Comparison of ENCODE assay signal across 8 cellular contexts in the genomic region with DNA sequence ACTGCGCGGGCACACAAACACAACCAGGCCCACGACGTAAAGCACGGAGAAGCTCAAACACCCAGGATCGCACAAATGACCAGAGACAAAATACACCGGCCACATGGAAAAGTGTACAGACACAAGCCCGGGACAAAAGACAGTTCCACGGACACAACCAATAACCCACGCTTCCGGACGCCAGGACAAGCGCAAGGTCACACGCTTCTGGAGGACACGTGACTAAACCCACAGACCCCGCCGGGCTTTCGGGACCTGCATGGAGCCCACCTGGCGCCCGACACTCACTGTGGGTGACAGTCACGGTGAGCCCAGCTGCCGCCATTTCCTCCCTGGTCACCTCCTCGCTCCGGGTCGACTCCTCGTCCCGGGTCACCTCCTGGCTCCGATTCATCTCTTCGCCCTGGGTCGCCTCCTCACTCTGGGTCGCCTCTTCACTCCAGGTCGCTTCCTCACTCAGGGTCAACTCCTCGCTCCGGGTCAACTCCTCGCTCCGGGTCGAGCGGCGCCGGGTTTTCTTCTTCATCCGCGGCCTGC. TPM values are rescaled to one million over a fixed set of nuclear protein-coding genes. Genes with fewer than 3 reads are reported as not detected.
DNase-seq lines count a peak whose midpoint lies in the region; ATAC-seq and TF ChIP-seq lines count a peak whose summit lies in the region.

No MANE protein-coding gene starts in this region.

- no peaks in the 10 kb centered on the region for H3K27me3 Mint-ChIP-seq in activated CD4-positive, alpha-beta memory T cell treated with anti-CD3 and anti-CD28 coated beads, Interleukin-2, amount 10 ng/mL, durations not matched to agents 7 days and 5 days
- H3K27me3 Mint-ChIP-seq in endodermal cell (ENCODE audit: insufficient read depth): no peaks in the 10 kb centered on the region

- peak overlapping the region; percentile 90 for H3K27ac Mint-ChIP-seq in activated CD4-positive, alpha-beta memory T cell treated with anti-CD3 and anti-CD28 coated beads, Interleukin-2, amount 10 ng/mL, durations not matched to agents 7 days and 5 days
- peak overlapping the region; percentile 53 for H3K27ac Mint-ChIP-seq in endodermal cell

- 0% methylated on average over 33 to 42 of the region's 42 CpGs for WGBS in endodermal cell (ENCODE audit: insufficient coverage in 1 of 2, insufficient read length in 1 of 2), 2 experiments

- H3K27ac ChIP-seq in endodermal cell (ENCODE audit: low read depth, low read length): peak overlapping the region; percentile 45

- no peaks in the 10 kb centered on the region for H3K27me3 ChIP-seq in endodermal cell (ENCODE audit: control insufficient read depth, insufficient read depth, low read length, poor library complexity, severe bottlenecking)

- in situ Hi-C loops in KBM-7 (cut with MboI; ENCODE audit: low pct_unique_long_range_greater_than_20kb, low sequenced_read_pairs): no loop called here

- TF ChIP-seq CTCF in GM12864 (IDR thresholded peaks at IDR 0.05; ENCODE audit: low read depth, low read length, missing control alignments) (no peak), endodermal cell (conservative IDR thresholded peaks at IDR 0.05) (no peak)

- peak; percentile 37 for ATAC-seq in GM21723 (IDR thresholded peaks at IDR 0.05; ENCODE audit: unreplicated experiment)
- peak; percentile 6 for ATAC-seq in stimulated activated naive CD8-positive, alpha-beta T cell treated with anti-CD3 and anti-CD28 coated beads, Interleukin-15, Interleukin-2, amounts not matched to agents 100 U/mL and 50 U/mL, for 24 hours

- CTCF ChIA-PET in activated CD4-positive, alpha-beta memory T cell treated with anti-CD3 and anti-CD28 coated beads, Interleukin-2, amount 10 ng/mL, durations not matched to agents 7 days and 5 days (lab: Charles Lee): interaction anchor here (1.1 to 2.2 kb wide), 3 partner anchors 9 to 97 kb away, joined by 3 to 8 read pairs (median 3); a partner anchor contains a TSS

- peaks cover 83% of the 10 kb centered on the region for H3K36me3 Mint-ChIP-seq in activated CD4-positive, alpha-beta memory T cell treated with anti-CD3 and anti-CD28 coated beads, Interleukin-2, amount 10 ng/mL, durations not matched to agents 7 days and 5 days (ENCODE audit: low read depth)
- H3K36me3 Mint-ChIP-seq in endodermal cell (ENCODE audit: low read depth): peaks cover 32% of the 10 kb centered on the region

- DNase-seq in GM12864 (ENCODE audit: low read depth): no peak
- peak; percentile 46 for DNase-seq in KBM-7
- peak; percentile 56 for DNase-seq in activated CD4-positive, alpha-beta memory T cell treated with anti-CD3 and anti-CD28 coated beads, Interleukin-2, amount 10 ng/mL, durations not matched to agents 7 days and 5 days
- no peak for DNase-seq in endodermal cell
- DNase-seq in mucosa of gallbladder (ENCODE audit: low spot score): peak; percentile 42
- DNase-seq in stimulated activated naive CD8-positive, alpha-beta T cell treated with anti-CD3 and anti-CD28 coated beads, Interleukin-15, Interleukin-2, amounts not matched to agents 100 U/mL and 50 U/mL, for 24 hours: peak; percentile 57
- DNase-seq in DMS114 treated with DMSO at 0.1 percent for 48 hours (lab: John Stamatoyannopoulos, UW; ENCODE audit: unreplicated experiment): no peak

- peak overlapping the region; percentile 92 for H3K4me3 Mint-ChIP-seq in activated CD4-positive, alpha-beta memory T cell treated with anti-CD3 and anti-CD28 coated beads, Interleukin-2, amount 10 ng/mL, durations not matched to agents 7 days and 5 days
- peak overlapping the region; percentile 81 for H3K4me3 Mint-ChIP-seq in endodermal cell

- peaks cover 7% of the 10 kb centered on the region for H3K4me1 ChIP-seq in endodermal cell (ENCODE audit: control insufficient read depth, insufficient read depth, low read length)

- peaks cover 67% of the 10 kb centered on the region for H3K4me1 Mint-ChIP-seq in activated CD4-positive, alpha-beta memory T cell treated with anti-CD3 and anti-CD28 coated beads, Interleukin-2, amount 10 ng/mL, durations not matched to agents 7 days and 5 days
- H3K4me1 Mint-ChIP-seq in endodermal cell: peaks cover 25% of the 10 kb centered on the region

- no peaks in the 10 kb centered on the region for H3K9me3 Mint-ChIP-seq in activated CD4-positive, alpha-beta memory T cell treated with anti-CD3 and anti-CD28 coated beads, Interleukin-2, amount 10 ng/mL, durations not matched to agents 7 days and 5 days
- no peaks in the 10 kb centered on the region for H3K9me3 Mint-ChIP-seq in endodermal cell

- peaks cover 45% of the 10 kb centered on the region for H3K36me3 ChIP-seq in endodermal cell (ENCODE audit: control insufficient read depth, insufficient read depth, low read length)

- H3K9ac ChIP-seq in endodermal cell (ENCODE audit: extremely low read depth, low read length, poor library complexity, severe bottlenecking): peak overlapping the region; percentile 79

- no peaks in the 10 kb centered on the region for H3K9me3 ChIP-seq in endodermal cell (ENCODE audit: control insufficient read depth, low read length)

- POLR2A ChIA-PET in activated CD4-positive, alpha-beta memory T cell treated with anti-CD3 and anti-CD28 coated beads, Interleukin-2, amount 10 ng/mL, durations not matched to agents 7 days and 5 days (lab: Charles Lee): interaction anchor here (1.0 to 4.8 kb wide), 15 partner anchors 9 to 250 kb away, joined by 3 to 51 read pairs (median 6); a partner anchor contains a TSS

- peak overlapping the region; percentile 84 for H3K4me3 ChIP-seq in GM12864 (ENCODE audit: low read depth, low read length)
- peak overlapping the region; percentile 96 for H3K4me3 ChIP-seq in endodermal cell (ENCODE audit: low read length)

RNA-seq across cellular contexts. Expression of a gene that starts 0.5 kb away (rescaled TPM):
- 10 to 100 TPM; 56.3 to 57.1 TPM for total RNA-seq in activated CD4-positive, alpha-beta memory T cell treated with anti-CD3 and anti-CD28 coated beads, Interleukin-2, amount 10 ng/mL, durations not matched to agents 7 days and 5 days
- total RNA-seq in endodermal cell: 10 to 100 TPM; 38.7 to 39.9 TPM
- 41.7 TPM for polyA plus RNA-seq in endodermal cell (2013, experiment 1 of 2)
- polyA plus RNA-seq in endodermal cell (2013, experiment 2 of 2): 38.9 TPM
- 92.5 TPM for total RNA-seq in mucosa of gallbladder

RNA-seq across cellular contexts. Expression of a gene that starts 0.8 kb away (rescaled TPM):
- 100 to 1,000 TPM; 149 TPM for total RNA-seq in activated CD4-positive, alpha-beta memory T cell treated with anti-CD3 and anti-CD28 coated beads, Interleukin-2, amount 10 ng/mL, durations not matched to agents 7 days and 5 days
- total RNA-seq in endodermal cell (10 to 100 TPM; 62.9 to 80.2 TPM), mucosa of gallbladder (73.0 TPM)
- polyA plus RNA-seq in endodermal cell (2013, experiment 1 of 2): 74.3 TPM
- 78.1 TPM for polyA plus RNA-seq in endodermal cell (2013, experiment 2 of 2)

RNA-seq across cellular contexts. Expression of a gene that starts 24.0 kb away (rescaled TPM):
- total RNA-seq in activated CD4-positive, alpha-beta memory T cell treated with anti-CD3 and anti-CD28 coated beads, Interleukin-2, amount 10 ng/mL, durations not matched to agents 7 days and 5 days: not detected
- total RNA-seq in endodermal cell: 1 to 10 TPM; 1.3 to 1.4 TPM
- polyA plus RNA-seq in endodermal cell (2013, experiment 1 of 2): not detected
- polyA plus RNA-seq in endodermal cell (2013, experiment 2 of 2): not detected
- total RNA-seq in mucosa of gallbladder: 2.5 TPM

RNA-seq across cellular contexts. Expression of a gene that starts 26.3 kb away (rescaled TPM):
- total RNA-seq in activated CD4-positive, alpha-beta memory T cell treated with anti-CD3 and anti-CD28 coated beads, Interleukin-2, amount 10 ng/mL, durations not matched to agents 7 days and 5 days: 10 to 100 TPM; 37.5 to 37.8 TPM
- 10 to 100 TPM; 23.1 to 24.0 TPM for total RNA-seq in endodermal cell
- 20.8 TPM for polyA plus RNA-seq in endodermal cell (2013, experiment 1 of 2)
- 19.0 TPM for polyA plus RNA-seq in endodermal cell (2013, experiment 2 of 2)
- total RNA-seq in mucosa of gallbladder: 30.1 TPM

Comparison
In these comparisons a context has a peak if more than half of its experiments do, and no peak if none do; other contexts are left out.
1. DNase-seq: peak in KBM-7 (single experiment), activated CD4-positive, alpha-beta memory T cell treated with anti-CD3 and anti-CD28 coated beads, Interleukin-2, amount 10 ng/mL, durations not matched to agents 7 days and 5 days (single experiment), mucosa of gallbladder (single experiment) and stimulated activated naive CD8-positive, alpha-beta T cell treated with anti-CD3 and anti-CD28 coated beads, Interleukin-15, Interleukin-2, amounts not matched to agents 100 U/mL and 50 U/mL, for 24 hours (single experiment); none in GM12864 (single experiment), endodermal cell (single experiment) and DMS114 treated with DMSO at 0.1 percent for 48 hours (single experiment).